In the genomic region with DNA sequence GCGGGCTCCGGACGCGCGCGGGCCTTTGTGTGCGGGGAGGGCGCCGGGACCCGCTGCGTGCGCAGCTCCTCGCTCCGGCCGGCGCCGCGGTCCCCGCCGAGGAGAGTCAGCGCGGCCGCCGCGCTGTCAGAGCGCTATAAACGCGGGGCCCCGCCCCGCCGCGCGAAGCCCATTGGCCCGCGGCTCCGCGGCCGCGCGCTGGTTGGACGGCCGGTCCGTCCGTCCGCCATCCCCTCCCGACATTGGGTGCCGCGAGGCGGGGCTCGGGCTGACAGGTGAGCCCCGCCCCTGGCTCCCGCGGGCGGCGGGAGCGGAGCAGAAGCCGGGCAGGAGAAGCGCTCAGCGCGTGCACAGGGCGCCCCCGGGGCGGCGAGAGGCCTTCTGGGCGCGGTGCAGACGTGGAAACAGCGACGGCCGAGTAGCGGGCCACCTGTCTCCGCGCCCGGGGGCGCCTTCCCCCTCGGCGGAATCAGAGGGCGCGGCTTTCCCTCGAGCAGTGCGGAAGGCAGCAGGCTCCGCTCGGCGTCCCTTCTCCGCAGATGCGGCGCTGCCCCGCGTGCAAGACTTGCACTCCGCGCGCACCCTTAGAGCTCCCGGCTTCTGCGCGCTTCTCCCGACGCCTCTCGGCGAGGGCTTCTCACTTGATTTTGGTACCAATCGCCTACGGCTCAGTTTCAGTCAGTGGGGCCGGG, we compare ENCODE assay signal across 8 cellular contexts.
DNase-seq lines count a peak whose midpoint lies in the region; ATAC-seq and TF ChIP-seq lines count a peak whose summit lies in the region.

A gene with protein sequence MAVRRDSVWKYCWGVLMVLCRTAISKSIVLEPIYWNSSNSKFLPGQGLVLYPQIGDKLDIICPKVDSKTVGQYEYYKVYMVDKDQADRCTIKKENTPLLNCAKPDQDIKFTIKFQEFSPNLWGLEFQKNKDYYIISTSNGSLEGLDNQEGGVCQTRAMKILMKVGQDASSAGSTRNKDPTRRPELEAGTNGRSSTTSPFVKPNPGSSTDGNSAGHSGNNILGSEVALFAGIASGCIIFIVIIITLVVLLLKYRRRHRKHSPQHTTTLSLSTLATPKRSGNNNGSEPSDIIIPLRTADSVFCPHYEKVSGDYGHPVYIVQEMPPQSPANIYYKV (minus strand): TSS at position 111 of the 692 bp plus-strand sequence. CDS start 698 bp downstream, outside the sequence.

- no peaks in the 10 kb centered on the region for H3K27me3 ChIP-seq in layer of hippocampus (ENCODE audit: control insufficient read depth, insufficient read depth, low read length)

- peak; percentile 88 for DNase-seq in AG10803 (ENCODE audit: low read depth)
- DNase-seq in NCI-H2227 (lab: John Stamatoyannopoulos, UW; ENCODE audit: unreplicated experiment), result peak; percentile 94
- peak; percentile 84 to 87 for DNase-seq in activated CD4-positive, alpha-beta T cell treated with anti-CD3 and anti-CD28 coated beads for 4 hours
- DNase-seq in choroid plexus epithelial cell (ENCODE audit: low read depth), result peak; percentile 96
- peak; percentile 63 to 73 for DNase-seq in stimulated activated CD4-positive, alpha-beta T cell treated with anti-CD3 and anti-CD28 coated beads, Interleukin-1b, Interleukin-23, amount 100 ng/mL, for 1 hour (ENCODE audit: low read depth in 2 of 2)

- TF ChIP-seq CTCF in AG10803 (conservative IDR thresholded peaks at IDR 0.05; ENCODE audit: low read length) (no peak), choroid plexus epithelial cell (conservative IDR thresholded peaks at IDR 0.05; ENCODE audit: low read depth, low read length) (no peak)

- H3K27ac ChIP-seq in layer of hippocampus (ENCODE audit: low read depth, low read length), result peak within 1 kb of the TSS; percentile 57

- ATAC-seq in GM18909 (IDR thresholded peaks at IDR 0.05; ENCODE audit: poor library complexity, unreplicated experiment), result peak; percentile 95
- peak; percentile 92 for ATAC-seq in HG03139 (IDR thresholded peaks at IDR 0.05; ENCODE audit: unreplicated experiment)

- H3K4me3 ChIP-seq in AG10803 (ENCODE audit: low read length) (peak within 1 kb of the TSS; percentile 84), choroid plexus epithelial cell (ENCODE audit: low read depth, low read length) (peak within 1 kb of the TSS; percentile 87)

Comparison
In these comparisons a context has a peak if more than half of its experiments do, and no peak if none do; other contexts are left out.
1. Peak in every context shown above with its lines: DNase-seq, ATAC-seq, H3K4me3 ChIP-seq and H3K27ac ChIP-seq.